1 cellular context compared by ENCODE assay signal in genomic region chr15:32928876-32929275, GRCh38.
TF ChIP-seq lines count a peak whose summit lies in the region.

No MANE protein-coding gene starts in this region.

TF ChIP-seq in H1, 55 proteins besides CTCF, POLR2A, EP300 and RAD21:
- no peak for TF ChIP-seq TAF1 (IDR thresholded peaks at IDR 0.05; ENCODE audit: low read depth, low read length)
- TF ChIP-seq CHD2 (IDR thresholded peaks at IDR 0.05; ENCODE audit: low read length), result no peak
- no peak for TF ChIP-seq HDAC6 (IDR thresholded peaks at IDR 0.05; ENCODE audit: low read depth, low read length)
- no peak for TF ChIP-seq NANOG (IDR thresholded peaks at IDR 0.05; ENCODE audit: insufficient read depth, low read depth, low read length, poor library complexity, severe bottlenecking)
- no peak for TF ChIP-seq USF2 (IDR thresholded peaks at IDR 0.05; ENCODE audit: low read length)
